32 cellular contexts compared by ENCODE assay signal in genomic region chr19:38483016-38483630, GRCh38. TPM values are rescaled to one million over a fixed set of nuclear protein-coding genes. Genes with fewer than 3 reads are reported as not detected.
"Had no signal": no experiment of that assay in that cellular context is flagged by ENCODE, and none has a peak within 500 bp of the region (broad histone marks: within the 10 kb centered on the region; RNA-seq: fewer than 3 reads in every experiment).

No MANE protein-coding gene starts in this region.

- H2AFZ ChIP-seq: PC-9 had no signal

- H3K4me3 ChIP-seq: adrenal gland, body of pancreas, breast epithelium, PC-9 had no signal

- DNase-seq: activated CD4-positive, alpha-beta T cell treated with anti-CD3 and anti-CD28 coated beads for 36 hours; activated CD4-positive, alpha-beta T cell treated with anti-CD3 and anti-CD28 coated beads, Interleukin-2, amount 10 ng/mL, durations not matched to agents 7 days and 5 days; activated CD4-positive, alpha-beta T cell treated with anti-CD3 and anti-CD28 coated beads, Interleukin-2, amount 50 U/mL, for 48 hours; activated CD8-positive, alpha-beta T cell treated with anti-CD3 and anti-CD28 coated beads, Interleukin-2, amount 10 ng/mL, durations not matched to agents 7 days and 5 days; activated gamma-delta T cell treated with Interleukin-2 at 50 U/mL for 16 hours; activated naive CD4-positive, alpha-beta T cell treated with anti-CD3 and anti-CD28 coated beads for 36 hours; activated T-cell treated with anti-CD3 and anti-CD28 coated beads, Interleukin-2, amount 50 U/mL, for 4 hours; adrenal gland; body of pancreas; NCI-H1105; NCI-H1417 treated with DMSO at 0.1 percent for 48 hours; NCI-H187 treated with DMSO at 0.1 percent for 48 hours; NCI-H2081; NCI-H2171 treated with DMSO at 0.1 percent for 48 hours; NCI-H2227 treated with DMSO at 0.1 percent for 48 hours; NCI-H446; NCI-H510A treated with DMSO at 0.1 percent for 48 hours; NCI-H526 treated with DMSO at 0.1 percent for 48 hours; PC-9; SIG-M5 had no signal

- H3K27ac ChIP-seq: adrenal gland, body of pancreas, breast epithelium, PC-9, RWPE1 had no signal

- H3K4me1 ChIP-seq: adrenal gland, body of pancreas, breast epithelium had no signal

- H3K36me3 ChIP-seq: adrenal gland, breast epithelium had no signal

- H3K27me3 ChIP-seq: adrenal gland, body of pancreas, breast epithelium had no signal

- FAIRE-seq: astrocyte, RCC 7860, TTC549 had no signal

- ATAC-seq: activated CD4-positive, alpha-beta T cell treated with anti-CD3 and anti-CD28 coated beads for 36 hours; activated CD4-positive, CD25-positive, alpha-beta regulatory T cell treated with anti-CD3 and anti-CD28 coated beads, Interleukin-2, amount 50 U/mL, for 24 hours; activated CD8-positive, alpha-beta T cell treated with anti-CD3 and anti-CD28 coated beads, Interleukin-2, amount 10 ng/mL, durations not matched to agents 7 days and 5 days; activated naive CD4-positive, alpha-beta T cell treated with anti-CD3 and anti-CD28 coated beads, Interleukin-2, amount 50 U/mL, for 72 hours; activated T-cell treated with anti-CD3 and anti-CD28 coated beads, Interleukin-2, amount 50 U/mL, for 4 hours; body of pancreas; Right ventricle myocardium inferior; WTC11 had no signal

- H3K4me2 ChIP-seq: PC-9 had no signal

- H3K9me3 ChIP-seq: adrenal gland, body of pancreas, breast epithelium had no signal

RNA-seq across cellular contexts. Expression of gene RYR1, which starts 49.6 kb away (rescaled TPM):
- total RNA-seq: M059J had no signal

RNA-seq across cellular contexts. Expression of gene RASGRP4, which starts 57.1 kb away (rescaled TPM):
- total RNA-seq: astrocyte, M059J, OCI-LY7, PC-9, SK-MEL-5 had no signal
